Comparison of ENCODE assay signal across 1 cellular context in genomic region chr11:4186464-4187054, GRCh38.
A peak's percentile ranks its signal among the peaks of the same experiment; 100 is the strongest.
TF ChIP-seq lines count a peak whose summit lies in the region.

No MANE protein-coding gene starts in this region.

TF ChIP-seq in K562, 482 proteins besides CTCF, POLR2A, EP300 and RAD21 (continued from another document):
- peak; percentile 12 for TF ChIP-seq ZFP36 (IDR thresholded peaks at IDR 0.05; ENCODE audit: low read depth, low read length, partially characterized antibody)
- TF ChIP-seq ARID4B (CRISPR knock-in tag; IDR thresholded peaks at IDR 0.05): 0 out of 2 replicates have a peak, but pooled peaks have one; percentile 5
- no peak for TF ChIP-seq DACH1 (IDR thresholded peaks at IDR 0.05; ENCODE audit: partially characterized antibody)
- no peak for TF ChIP-seq ELK1 (CRISPR knock-in tag; IDR thresholded peaks at IDR 0.05)
